In the genomic region with DNA sequence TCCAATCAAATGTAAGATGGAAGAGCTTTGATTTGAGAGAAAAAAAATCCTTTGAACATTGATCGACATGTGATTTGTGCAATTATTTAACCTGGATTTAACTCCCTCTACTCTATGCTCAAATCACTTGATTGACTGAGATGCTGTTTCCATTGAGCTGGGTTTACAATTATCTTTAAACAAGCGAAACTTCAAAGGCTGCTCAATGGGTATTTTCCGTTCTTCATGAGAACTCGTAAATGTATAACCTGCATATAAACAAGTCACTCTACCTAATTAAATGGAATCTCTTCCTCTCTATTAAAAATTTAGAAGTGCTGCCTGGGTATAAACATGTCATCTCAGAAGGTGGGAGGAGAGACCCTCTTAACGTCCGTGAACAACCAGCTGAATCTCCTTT, we compare ENCODE assay signal across 30 cellular contexts.
"Had no signal": no experiment of that assay in that cellular context is flagged by ENCODE, and none has a peak within 500 bp of the region (broad histone marks: within the 10 kb centered on the region; RNA-seq: fewer than 3 reads in every experiment).

No MANE protein-coding gene starts in this region.

- H3K9me3 ChIP-seq: ascending aorta, colonic mucosa, mucosa of descending colon, pancreas, prostate gland, sigmoid colon, thoracic aorta had no signal

- DNase-seq: activated CD4-positive, alpha-beta memory T cell treated with anti-CD3 and anti-CD28 coated beads for 36 hours; activated CD4-positive, alpha-beta T cell treated with anti-CD3 and anti-CD28 coated beads, Interleukin-2, amount 10 ng/mL, durations not matched to agents 24 days and 14 days; activated CD4-positive, CD25-positive, alpha-beta regulatory T cell treated with anti-CD3 and anti-CD28 coated beads, Interleukin-2, amount 50 U/mL, for 72 hours; activated CD8-positive, alpha-beta memory T cell treated with anti-CD3 and anti-CD28 coated beads, Interleukin-2, amount 50 U/mL, for 4 hours; activated effector memory CD4-positive, alpha-beta T cell treated with anti-CD3 and anti-CD28 coated beads, Interleukin-2, amount 50 U/mL, for 16 hours; activated naive CD4-positive, alpha-beta T cell treated with anti-CD3 and anti-CD28 coated beads for 36 hours; activated naive CD8-positive, alpha-beta T cell treated with anti-CD3 and anti-CD28 coated beads, Interleukin-2, amount 10 ng/mL, durations not matched to agents 7 days and 5 days; activated T-cell treated with anti-CD3 and anti-CD28 coated beads, Interleukin-2, amount 50 U/mL, for 1 hour; cerebellar nuclear complex; colonic mucosa; dorsolateral prefrontal cortex; effector memory CD4-positive, alpha-beta T cell; glutamatergic neuron; hippocampal formation; left cardiac atrium; left ventricle myocardium superior; mucosa of descending colon; pancreas; retina; sigmoid colon; small intestine; stimulated activated CD4-positive, alpha-beta T cell treated with anti-CD3 and anti-CD28 coated beads, Interleukin-4, amount 100 ng/mL, for 24 hours; T1000 had no signal

- FAIRE-seq: frontal cortex, keratinocyte, urothelium cell line had no signal

- H3K27ac ChIP-seq: ascending aorta, cardiac muscle cell, colonic mucosa, dorsolateral prefrontal cortex, pancreas, prostate gland, sigmoid colon, thoracic aorta had no signal

- H3K36me3 ChIP-seq: ascending aorta, cardiac muscle cell, colonic mucosa, pancreas, prostate gland, sigmoid colon, thoracic aorta had no signal

- H3K4me3 ChIP-seq: ascending aorta, cardiac muscle cell, colonic mucosa, dorsolateral prefrontal cortex, mucosa of descending colon, pancreas, prostate gland, sigmoid colon, thoracic aorta had no signal
